Comparison of ENCODE assay signal across 18 cellular contexts in the genomic region with DNA sequence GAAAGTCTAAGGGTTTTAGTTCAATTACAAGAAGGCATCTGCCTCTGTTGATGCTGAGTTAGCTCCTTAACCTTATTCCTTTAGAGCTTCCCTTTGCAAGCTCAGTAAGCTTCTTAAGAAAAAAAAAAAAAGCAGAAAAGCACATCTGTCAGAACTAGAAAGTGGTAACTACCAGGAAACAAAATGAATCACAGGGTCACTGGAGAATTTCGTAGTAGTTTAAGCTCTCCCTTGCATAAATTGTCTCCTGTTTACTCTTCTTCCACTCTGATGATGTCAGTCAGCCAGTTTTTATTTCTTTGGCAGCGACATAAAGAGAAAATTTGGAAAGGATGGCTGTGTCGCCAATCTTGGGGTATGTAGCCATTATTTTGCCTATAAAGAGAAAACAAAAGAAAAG. TPM values are rescaled to one million over a fixed set of nuclear protein-coding genes. Genes with fewer than 3 reads are reported as not detected.
DNase-seq lines count a peak whose midpoint lies in the region; ATAC-seq, FAIRE-seq and TF ChIP-seq lines count a peak whose summit lies in the region.
"Had no signal": no experiment of that assay in that cellular context is flagged by ENCODE, and none has a peak within 500 bp of the region (broad histone marks: within the 10 kb centered on the region; RNA-seq: fewer than 3 reads in every experiment).

No MANE protein-coding gene starts in this region.

- intact Hi-C loops in PC-3 (cut with micrococcal nuclease): loop anchor here (2.0 kb wide), 4 partner anchors 147 to 555 kb away; a partner anchor contains a TSS

- no peak overlapping the region for H3K4me3 ChIP-seq in PC-3 (ENCODE audit: low read length)
- H3K4me3 ChIP-seq: left ventricle myocardium inferior, transverse colon had no signal

- H3F3A ChIP-seq in PC-3 (ENCODE audit: low read length, unreplicated experiment): no peaks in the 10 kb centered on the region

- peaks cover 15% of the 10 kb centered on the region for H3K27me3 Mint-ChIP-seq in activated T-cell treated with anti-CD3 and anti-CD28 coated beads, Interleukin-2, amount 50 U/mL, for 24 hours

- POLR2A ChIA-PET in PC-3 (lab: Charles Lee; ENCODE audit: unreplicated experiment): no interaction called here

- H3K9me3 ChIP-seq in PC-3 (ENCODE audit: low read length): peaks cover 5% of the 10 kb centered on the region; the same call in 1 of the 2 replicates
- H3K9me3 ChIP-seq: transverse colon had no signal

- TF ChIP-seq CTCF in PC-3 (conservative IDR thresholded peaks at IDR 0.05; ENCODE audit: low read depth, low read length): no peak

- peak; percentile 97 for FAIRE-seq in endometrium (lab: Jason Lieb, UNC)
- FAIRE-seq in RCC 7860 (lab: Jason Lieb, UNC): no peak

- no peak overlapping the region for H3K9ac ChIP-seq in PC-3 (ENCODE audit: low read length)

- no peak overlapping the region for H3K4me3 Mint-ChIP-seq in activated T-cell treated with anti-CD3 and anti-CD28 coated beads, Interleukin-2, amount 50 U/mL, for 24 hours
- no peak overlapping the region for H3K4me3 Mint-ChIP-seq in stimulated activated effector memory CD8-positive, alpha-beta T cell treated with anti-CD3 and anti-CD28 coated beads, Interleukin-12 subunit alpha, Interleukin-12 subunit beta, amount 100 ng/mL, for 72 hours
- H3K4me3 Mint-ChIP-seq: CD4-positive, CD25-positive, alpha-beta regulatory T cell had no signal

- H3K27ac ChIP-seq in PC-3 (ENCODE audit: low read length): no peak overlapping the region
- H3K27ac ChIP-seq: left ventricle myocardium inferior, transverse colon, WERI-Rb-1 had no signal

- H3K4me2 ChIP-seq in PC-3 (ENCODE audit: low read length): peak overlapping the region; percentile 87; the same call in 1 of the 2 replicates

- no peaks in the 10 kb centered on the region for H3K79me2 ChIP-seq in PC-3 (ENCODE audit: low read length)

- CTCF ChIA-PET in PC-3 (lab: Charles Lee): interaction anchor here (0.6 to 1.0 kb wide), 3 partner anchors 15 to 980 kb away, joined by 3 to 5 read pairs (median 3); no protein-coding TSS in a partner anchor

- DNase-seq in activated T-cell treated with anti-CD3 and anti-CD28 coated beads, Interleukin-2, amount 50 U/mL, for 24 hours: no peak
- no peak for DNase-seq in activated T-cell treated with anti-CD3 and anti-CD28 coated beads, Interleukin-2, amount 50 U/mL, for 1 hour
- DNase-seq in PC-3 (no peak), NCI-H1930 (lab: John Stamatoyannopoulos, UW) (no peak), RCC 7860 (ENCODE audit: low spot score) (no peak)
- no peak for DNase-seq in stimulated activated effector memory CD8-positive, alpha-beta T cell treated with anti-CD3 and anti-CD28 coated beads, Interleukin-12 subunit alpha, Interleukin-12 subunit beta, amount 100 ng/mL, for 72 hours (ENCODE audit: low spot score in 2 of 2)
- DNase-seq: ACHN; DMS79; left ventricle myocardium inferior; NCI-H1436 treated with DMSO at 0.1 percent for 48 hours; nucleus accumbens; stimulated activated naive CD4-positive, alpha-beta T cell; transverse colon; WERI-Rb-1 had no signal

- H3K27me3 ChIP-seq in PC-3 (ENCODE audit: low read length): peaks cover 24% of the 10 kb centered on the region

- no peaks in the 10 kb centered on the region for H4K20me1 ChIP-seq in PC-3 (ENCODE audit: low read length)

- H3K4me1 ChIP-seq in PC-3 (ENCODE audit: insufficient read depth, low read length): no peaks in the 10 kb centered on the region
- H3K4me1 ChIP-seq: transverse colon had no signal

- peak overlapping the region; percentile 26 for H3K27ac Mint-ChIP-seq in activated T-cell treated with anti-CD3 and anti-CD28 coated beads, Interleukin-2, amount 50 U/mL, for 24 hours
- no peak overlapping the region for H3K27ac Mint-ChIP-seq in stimulated activated effector memory CD8-positive, alpha-beta T cell treated with anti-CD3 and anti-CD28 coated beads, Interleukin-12 subunit alpha, Interleukin-12 subunit beta, amount 100 ng/mL, for 72 hours

- no TSS peak for BruUV-seq in PC-3 (replicated peaks; lab: Mats Ljungman, UMichigan)

- H3K36me3 Mint-ChIP-seq in activated T-cell treated with anti-CD3 and anti-CD28 coated beads, Interleukin-2, amount 50 U/mL, for 24 hours (ENCODE audit: low read depth): no peaks in the 10 kb centered on the region
- H3K36me3 Mint-ChIP-seq in stimulated activated effector memory CD8-positive, alpha-beta T cell treated with anti-CD3 and anti-CD28 coated beads, Interleukin-12 subunit alpha, Interleukin-12 subunit beta, amount 100 ng/mL, for 72 hours: no peaks in the 10 kb centered on the region
- H3K36me3 Mint-ChIP-seq: CD4-positive, CD25-positive, alpha-beta regulatory T cell had no signal

- H3K36me3 ChIP-seq in PC-3 (ENCODE audit: low read depth, low read length): no peaks in the 10 kb centered on the region
- H3K36me3 ChIP-seq: left ventricle myocardium inferior, transverse colon, WERI-Rb-1 had no signal

- no peak overlapping the region for H2AFZ ChIP-seq in PC-3 (ENCODE audit: low read length)

- no peaks in the 10 kb centered on the region for H3K9me2 ChIP-seq in PC-3 (replicated peaks; ENCODE audit: low read length)

- peaks cover 3% of the 10 kb centered on the region for H3K9me3 Mint-ChIP-seq in activated T-cell treated with anti-CD3 and anti-CD28 coated beads, Interleukin-2, amount 50 U/mL, for 24 hours
- peaks cover 4% of the 10 kb centered on the region for H3K9me3 Mint-ChIP-seq in stimulated activated effector memory CD8-positive, alpha-beta T cell treated with anti-CD3 and anti-CD28 coated beads, Interleukin-12 subunit alpha, Interleukin-12 subunit beta, amount 100 ng/mL, for 72 hours

- no peak for ATAC-seq in PC-3
- peak; percentile 59 for ATAC-seq in stimulated activated effector memory CD8-positive, alpha-beta T cell treated with anti-CD3 and anti-CD28 coated beads, Interleukin-12 subunit alpha, Interleukin-12 subunit beta, amount 100 ng/mL, for 72 hours
- no peak for ATAC-seq in HG02884 (IDR thresholded peaks at IDR 0.05; ENCODE audit: unreplicated experiment)
- ATAC-seq: Right ventricle myocardium inferior had no signal

- H3K4me1 Mint-ChIP-seq in activated T-cell treated with anti-CD3 and anti-CD28 coated beads, Interleukin-2, amount 50 U/mL, for 24 hours (ENCODE audit: low read depth): peaks cover 13% of the 10 kb centered on the region
- peaks cover 17% of the 10 kb centered on the region for H3K4me1 Mint-ChIP-seq in stimulated activated effector memory CD8-positive, alpha-beta T cell treated with anti-CD3 and anti-CD28 coated beads, Interleukin-12 subunit alpha, Interleukin-12 subunit beta, amount 100 ng/mL, for 72 hours

RNA-seq across cellular contexts. Expression of a gene that starts 3.1 kb away (rescaled TPM):
- total RNA-seq in PC-3 (2014; rRNA removed): not detected in 2 replicates
- total RNA-seq: CD4-positive, CD25-positive, alpha-beta regulatory T cell; left ventricle myocardium inferior; Right ventricle myocardium inferior; transverse colon had no signal

RNA-seq across cellular contexts. Expression of a gene that starts 48.7 kb away (rescaled TPM):
- total RNA-seq in PC-3 (2014; rRNA removed): not detected in 2 replicates
- total RNA-seq: CD4-positive, CD25-positive, alpha-beta regulatory T cell; left ventricle myocardium inferior; Right ventricle myocardium inferior; transverse colon had no signal
